In the genomic region with DNA sequence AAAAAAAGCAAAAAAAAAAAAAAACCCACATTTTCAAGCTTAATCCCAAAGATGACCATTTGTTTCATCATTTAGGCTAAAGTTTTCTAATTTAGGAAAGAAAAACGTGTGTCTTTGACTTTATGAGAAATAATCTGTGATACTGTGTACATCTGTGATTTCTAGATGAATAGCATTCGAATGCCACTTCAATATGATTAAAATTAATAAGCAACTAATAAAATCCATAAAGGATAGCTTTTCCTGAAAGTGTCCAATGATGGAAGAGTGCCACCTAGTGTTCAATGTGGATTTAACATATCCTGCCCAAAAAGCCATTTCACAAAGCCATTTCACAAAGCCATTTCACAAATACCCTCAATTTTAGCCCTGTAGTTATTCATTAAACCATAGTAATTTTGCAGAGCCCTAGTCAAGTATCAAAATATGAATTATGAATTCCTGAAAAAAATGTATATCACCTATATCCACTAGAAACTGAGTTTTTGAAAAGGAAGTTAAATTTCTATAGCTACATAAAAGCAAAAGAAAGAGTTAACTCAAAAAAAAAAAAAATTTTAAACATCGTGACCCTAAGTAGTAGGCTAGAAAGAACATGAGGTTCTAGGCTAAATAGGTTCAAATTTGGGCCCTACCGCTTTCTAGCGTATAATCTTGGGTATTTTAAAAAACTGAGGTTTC, we compare ENCODE assay signal across 9 cellular contexts. TPM values are rescaled to one million over a fixed set of nuclear protein-coding genes. Genes with fewer than 3 reads are reported as not detected.
DNase-seq lines count a peak whose midpoint lies in the region; ATAC-seq and TF ChIP-seq lines count a peak whose summit lies in the region.
"Had no signal": no experiment of that assay in that cellular context is flagged by ENCODE, and none has a peak within 500 bp of the region (broad histone marks: within the 10 kb centered on the region; RNA-seq: fewer than 3 reads in every experiment).

No MANE protein-coding gene starts in this region.

- H3K27me3 ChIP-seq in SU-DHL-6 (ENCODE audit: low read length) (no peaks in the 10 kb centered on the region), psoas muscle (ENCODE audit: insufficient read depth in 3 of 3, low read length in 2 of 3) (no peaks in the 10 kb centered on the region)

- H3K4me1 Mint-ChIP-seq in activated CD4-positive, alpha-beta T cell treated with anti-CD3 and anti-CD28 coated beads, Interleukin-2, amount 10 ng/mL, durations not matched to agents 7 days and 5 days = peaks cover 8% of the 10 kb centered on the region

- peaks cover 6% of the 10 kb centered on the region for H3K27me3 Mint-ChIP-seq in activated CD4-positive, alpha-beta T cell treated with anti-CD3 and anti-CD28 coated beads, Interleukin-2, amount 10 ng/mL, durations not matched to agents 7 days and 5 days
- H3K27me3 Mint-ChIP-seq: activated naive CD8-positive, alpha-beta T cell had no signal

- no peaks in the 10 kb centered on the region for H3K9me2 ChIP-seq in SU-DHL-6 (replicated peaks; ENCODE audit: insufficient read depth, low read length)

- H3K4me3 ChIP-seq in SU-DHL-6 (ENCODE audit: insufficient read depth, low read length, poor library complexity, severe bottlenecking) (no peak overlapping the region), psoas muscle (no peak overlapping the region)

- no peaks in the 10 kb centered on the region for H3K9me3 ChIP-seq in SU-DHL-6 (ENCODE audit: insufficient read depth, low read length)
- peaks cover 5% of the 10 kb centered on the region for H3K9me3 ChIP-seq in psoas muscle

- ATAC-seq in psoas muscle (peak; percentile 44 to 77 (median 59)), GM19397 (IDR thresholded peaks at IDR 0.05; ENCODE audit: unreplicated experiment) (no peak)

- H2AFZ ChIP-seq in SU-DHL-6 (ENCODE audit: low read depth, low read length, severe bottlenecking) = no peak overlapping the region

- peaks cover 4% of the 10 kb centered on the region for H3K36me3 Mint-ChIP-seq in activated CD4-positive, alpha-beta T cell treated with anti-CD3 and anti-CD28 coated beads, Interleukin-2, amount 10 ng/mL, durations not matched to agents 7 days and 5 days (ENCODE audit: low read depth)

- WGBS in psoas muscle, 3 donors = 42 to 50% (median 44%) methylated on average over 5 of the region's 5 CpGs

- no peak overlapping the region for H3K4me2 ChIP-seq in SU-DHL-6 (ENCODE audit: low read depth, low read length, poor library complexity, severe bottlenecking)

- no peak overlapping the region for H3K9ac ChIP-seq in SU-DHL-6 (ENCODE audit: low read length)

- TF ChIP-seq CTCF in SU-DHL-6 (IDR thresholded peaks at IDR 0.05; ENCODE audit: insufficient read depth, low read length, poor library complexity, severe bottlenecking) (peak; percentile 67), psoas muscle (IDR thresholded peaks at IDR 0.05) (peak; percentile 86)

- CTCF ChIA-PET in activated CD4-positive, alpha-beta T cell treated with anti-CD3 and anti-CD28 coated beads, Interleukin-2, amount 10 ng/mL, durations not matched to agents 7 days and 5 days (lab: Charles Lee) = interaction anchor here (0.6 to 1.8 kb wide), 12 partner anchors 9 to 1170 kb away, joined by 3 to 8 read pairs (median 4); a partner anchor contains a TSS

- H3K4me1 ChIP-seq in psoas muscle = no peaks in the 10 kb centered on the region

- intact Hi-C loops in psoas muscle (cut with DNase I) = loop anchor here (2.0 to 10.0 kb wide), 6 partner anchors 194 to 1006 kb away; no protein-coding TSS in a partner anchor

- POLR2A ChIA-PET in activated CD4-positive, alpha-beta T cell treated with anti-CD3 and anti-CD28 coated beads, Interleukin-2, amount 10 ng/mL, durations not matched to agents 7 days and 5 days (lab: Charles Lee) = no interaction called here

- no peak overlapping the region for H3K4me3 Mint-ChIP-seq in activated CD4-positive, alpha-beta T cell treated with anti-CD3 and anti-CD28 coated beads, Interleukin-2, amount 10 ng/mL, durations not matched to agents 7 days and 5 days
- H3K4me3 Mint-ChIP-seq: activated naive CD8-positive, alpha-beta T cell had no signal

- H3F3A ChIP-seq in SU-DHL-6 (ENCODE audit: insufficient read depth) = no peaks in the 10 kb centered on the region

- H3K79me2 ChIP-seq in SU-DHL-6 (ENCODE audit: insufficient read depth, low read length) = no peaks in the 10 kb centered on the region

- DNase-seq in activated CD4-positive, alpha-beta T cell treated with anti-CD3 and anti-CD28 coated beads, Interleukin-2, amount 10 ng/mL, durations not matched to agents 7 days and 5 days = peak; percentile 57
- DNase-seq in activated CD4-positive, alpha-beta T cell treated with anti-CD3 and anti-CD28 coated beads for 48 hours = no peak
- DNase-seq in MV-4-11 (lab: John Stamatoyannopoulos, UW) (peak; percentile 28), fibroblast of the conjunctiva (ENCODE audit: low read depth) (peak; percentile 50), psoas muscle (no peak)
- no peak for DNase-seq in stimulated activated CD8-positive, alpha-beta memory T cell treated with anti-CD3 and anti-CD28 coated beads, Interleukin-4, amount 100 ng/mL, for 48 hours

- H3K27ac Mint-ChIP-seq in activated CD4-positive, alpha-beta T cell treated with anti-CD3 and anti-CD28 coated beads, Interleukin-2, amount 10 ng/mL, durations not matched to agents 7 days and 5 days = no peak overlapping the region
- H3K27ac Mint-ChIP-seq: activated naive CD8-positive, alpha-beta T cell had no signal

- H3K36me3 ChIP-seq in SU-DHL-6 (ENCODE audit: low read length) = no peaks in the 10 kb centered on the region
- H3K36me3 ChIP-seq in psoas muscle (ENCODE audit: insufficient read depth in 1 of 2, low read depth in 1 of 2) = peaks cover 0 to 2% of the 10 kb centered on the region in 2 donors

- H3K9me3 Mint-ChIP-seq in activated CD4-positive, alpha-beta T cell treated with anti-CD3 and anti-CD28 coated beads, Interleukin-2, amount 10 ng/mL, durations not matched to agents 7 days and 5 days = peaks cover 3% of the 10 kb centered on the region

- H4K20me1 ChIP-seq in SU-DHL-6 (ENCODE audit: low read depth, low read length) = no peaks in the 10 kb centered on the region

- H3K27ac ChIP-seq in SU-DHL-6 (ENCODE audit: low read depth, low read length) (no peak overlapping the region), psoas muscle (no peak overlapping the region)

RNA-seq across cellular contexts. Expression of a gene that starts 19.1 kb away (rescaled TPM):
- 10 to 100 TPM; 16.6 to 16.9 TPM for total RNA-seq in activated CD4-positive, alpha-beta T cell treated with anti-CD3 and anti-CD28 coated beads, Interleukin-2, amount 10 ng/mL, durations not matched to agents 7 days and 5 days
- 1 to 10 TPM; 3.9 to 6.4 (median 4.4) TPM for total RNA-seq in psoas muscle
- polyA plus RNA-seq in psoas muscle = 10 to 100 TPM in 1 of 3 donors, 1 to 10 TPM in 2; 4.8 to 14.1 (median 7.9) TPM

RNA-seq across cellular contexts. Expression of a gene that starts 19.5 kb away (rescaled TPM):
- 10 to 100 TPM; 23.9 to 24.9 TPM for total RNA-seq in activated CD4-positive, alpha-beta T cell treated with anti-CD3 and anti-CD28 coated beads, Interleukin-2, amount 10 ng/mL, durations not matched to agents 7 days and 5 days
- 10 to 100 TPM; 12.7 to 14.9 (median 13.7) TPM for total RNA-seq in psoas muscle
- polyA plus RNA-seq in psoas muscle = 10 to 100 TPM; 10.0 to 23.9 (median 18.4) TPM

Comparison
In these comparisons a context has a peak if more than half of its experiments do, and no peak if none do; other contexts are left out.
1. DNase-seq: peak in activated CD4-positive, alpha-beta T cell treated with anti-CD3 and anti-CD28 coated beads, Interleukin-2, amount 10 ng/mL, durations not matched to agents 7 days and 5 days (single experiment), MV-4-11 (single experiment) and fibroblast of the conjunctiva (single experiment); none in activated CD4-positive, alpha-beta T cell treated with anti-CD3 and anti-CD28 coated beads for 48 hours (single experiment), psoas muscle (0 of 2) and stimulated activated CD8-positive, alpha-beta memory T cell treated with anti-CD3 and anti-CD28 coated beads, Interleukin-4, amount 100 ng/mL, for 48 hours (single experiment).